In the genomic region with DNA sequence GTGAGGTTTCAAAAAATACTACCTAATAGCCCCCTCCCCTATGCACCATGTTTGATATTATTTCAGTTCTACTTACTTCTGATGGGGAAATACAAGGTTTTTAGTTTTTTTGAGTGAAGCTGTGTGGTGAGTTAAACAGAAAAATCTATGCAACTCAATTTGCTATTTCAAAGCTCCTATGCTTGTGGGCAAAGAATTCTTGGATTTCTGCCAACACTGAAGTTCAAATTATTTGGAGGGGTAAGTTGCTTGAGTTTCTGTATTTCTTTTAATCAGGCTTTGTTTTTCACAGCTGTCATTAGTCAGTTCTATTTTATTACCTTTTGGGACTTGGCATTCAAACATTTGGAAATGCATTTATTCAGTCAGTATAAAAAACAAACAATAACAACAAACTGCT, we compare ENCODE assay signal across 21 cellular contexts.
DNase-seq lines count a peak whose midpoint lies in the region; ATAC-seq, FAIRE-seq and TF ChIP-seq lines count a peak whose summit lies in the region.
"Had no signal": no experiment of that assay in that cellular context is flagged by ENCODE, and none has a peak within 500 bp of the region (broad histone marks: within the 10 kb centered on the region; RNA-seq: fewer than 3 reads in every experiment).

No MANE protein-coding gene starts in this region.

- no peak for TF ChIP-seq POLR2A in GM12891 (IDR thresholded peaks at IDR 0.05; ENCODE audit: low read depth, low read length)

- peak; percentile 60 for DNase-seq in LHCN-M2 (ENCODE audit: low read depth)
- peak; percentile 1 for DNase-seq in RPMI7951 (ENCODE audit: low read depth)
- DNase-seq in fibroblast of the aortic adventitia (ENCODE audit: low read depth), result peak; percentile 7
- no peak for DNase-seq in GM12891 (ENCODE audit: insufficient read length, low spot score)
- DNase-seq in NCI-H1417 treated with DMSO at 0.1 percent for 48 hours (lab: John Stamatoyannopoulos, UW), result no peak
- no peak for DNase-seq in NCI-H82 (lab: John Stamatoyannopoulos, UW)
- DNase-seq: activated CD4-positive, alpha-beta T cell treated with anti-CD3 and anti-CD28 coated beads, Interleukin-2, amount 50 U/mL, for 4 hours; activated gamma-delta T cell; amniotic stem cell; effector CD4-positive, alpha-beta T cell; erythroblast; IMR-90; mesenchymal stem cell; naive thymus-derived CD4-positive, alpha-beta T cell; NCI-H1930; NCI-H526 treated with DMSO at 0.1 percent for 48 hours; PC-3; upper lobe of left lung had no signal

- no peak for TF ChIP-seq CTCF in fibroblast of the aortic adventitia (IDR thresholded peaks at IDR 0.05; ENCODE audit: insufficient read depth, low read length)

- no peak overlapping the region for H3K4me3 ChIP-seq in fibroblast of the aortic adventitia (ENCODE audit: low read depth, low read length)
- H3K4me3 ChIP-seq: SJSA1, upper lobe of left lung had no signal

- ATAC-seq in GM21723 (IDR thresholded peaks at IDR 0.05; ENCODE audit: unreplicated experiment), result peak; percentile 17
- ATAC-seq: naive thymus-derived CD4-positive, alpha-beta T cell; PC-3 had no signal

- FAIRE-seq in GM12891 (lab: Jason Lieb, UNC), result no peak
- FAIRE-seq: GM18507 had no signal

TF ChIP-seq in GM12891, 5 proteins besides CTCF, POLR2A, EP300 and RAD21:
- TF ChIP-seq POLR2AphosphoS5 (IDR thresholded peaks at IDR 0.05; ENCODE audit: low read depth, low read length) (no peak), PAX5 (IDR thresholded peaks at IDR 0.05; ENCODE audit: insufficient read depth, low read length, severe bottlenecking) (no peak), SPI1 (IDR thresholded peaks at IDR 0.05; ENCODE audit: low read depth, low read length) (no peak), TAF1 (IDR thresholded peaks at IDR 0.05; ENCODE audit: low read depth, low read length) (no peak), POU2F2 (IDR thresholded peaks at IDR 0.05; ENCODE audit: low read depth, low read length) (no peak)

Comparison
In these comparisons a context has a peak if more than half of its experiments do, and no peak if none do; other contexts are left out.
1. DNase-seq: peak in LHCN-M2 (single experiment), RPMI7951 (single experiment) and fibroblast of the aortic adventitia (single experiment); none in GM12891 (single experiment), NCI-H1417 treated with DMSO at 0.1 percent for 48 hours (single experiment) and NCI-H82 (single experiment).